Comparison of ENCODE assay signal across 27 cellular contexts in the genomic region with DNA sequence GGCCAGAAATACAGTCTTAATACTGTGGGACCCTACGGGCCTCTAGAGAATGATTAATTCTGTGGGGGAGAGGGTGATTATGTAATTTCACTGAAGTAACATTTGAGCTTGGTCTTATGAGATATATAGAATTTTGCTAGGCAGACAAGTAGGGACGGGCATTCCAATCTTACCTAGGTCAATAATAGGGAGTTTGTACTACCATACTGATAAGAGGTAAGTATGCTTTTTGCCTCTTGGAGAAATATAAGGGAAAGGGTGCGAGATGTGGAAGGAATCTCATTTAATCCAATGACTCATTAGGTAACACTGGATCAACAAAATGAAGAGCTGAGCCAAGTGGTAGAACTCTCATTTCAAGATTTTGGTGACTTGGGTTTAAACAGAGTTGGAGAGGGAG. TPM values are rescaled to one million over a fixed set of nuclear protein-coding genes. Genes with fewer than 3 reads are reported as not detected.
DNase-seq lines count a peak whose midpoint lies in the region; ATAC-seq and TF ChIP-seq lines count a peak whose summit lies in the region.
"Had no signal": no experiment of that assay in that cellular context is flagged by ENCODE, and none has a peak within 500 bp of the region (broad histone marks: within the 10 kb centered on the region; RNA-seq: fewer than 3 reads in every experiment).

No MANE protein-coding gene starts in this region.

- no peak overlapping the region for H3K27ac ChIP-seq in CD4-positive, CD25-positive, alpha-beta regulatory T cell (ENCODE audit: insufficient read depth, low read length, poor library complexity, severe bottlenecking)
- H3K27ac ChIP-seq in neutrophil, result peak overlapping the region; percentile 65
- peak overlapping the region in 1 of 59 donors; percentile 10 for H3K27ac ChIP-seq in dorsolateral prefrontal cortex
- H3K27ac ChIP-seq: SJCRH30 had no signal

- ATAC-seq in CD4-positive, CD25-positive, alpha-beta regulatory T cell (ENCODE audit: low read depth in 2 of 2), result no peak
- ATAC-seq in T-helper 17 cell, result no peak
- no peak for ATAC-seq in omental fat pad (ENCODE audit: low FRiP score)
- ATAC-seq: GM12878, HepG2, PC-3, Right ventricle myocardium inferior, SK-N-SH treated with all-trans-retinoic acid at 6 μM for 48 hours had no signal

- no peaks in the 10 kb centered on the region for H3K9me3 ChIP-seq in CD4-positive, CD25-positive, alpha-beta regulatory T cell (ENCODE audit: control insufficient read depth in 2 of 2, low read length in 2 of 2)
- H3K9me3 ChIP-seq in T-helper 17 cell (ENCODE audit: control insufficient read depth, low read length, poor library complexity, severe bottlenecking) (no peaks in the 10 kb centered on the region), neutrophil (no peaks in the 10 kb centered on the region), MG63 (no peaks in the 10 kb centered on the region)
- H3K9me3 ChIP-seq: SJCRH30 had no signal

- no peak for DNase-seq in CD4-positive, CD25-positive, alpha-beta regulatory T cell
- no peak for DNase-seq in T-helper 17 cell
- no peak for DNase-seq in endothelial cell (ENCODE audit: low spot score)
- no peak for DNase-seq in MG63
- DNase-seq in D341Med (ENCODE audit: low spot score), result no peak
- DNase-seq in omental fat pad (ENCODE audit: low spot score), result no peak
- no peak for DNase-seq in dorsolateral prefrontal cortex
- DNase-seq: CD4-positive, alpha-beta T cell; COR-L47; GDM1; HCEC 1CT; Karpas-422; NCI-H1105; NCI-H1436 treated with DMSO at 0.1 percent for 48 hours; NCI-H187 treated with DMSO at 0.1 percent for 48 hours; NCI-H2107; NCI-H446; NCI-H524 treated with DMSO at 0.1 percent for 48 hours; NCI-H82; NK-92 treated with Interleukin-12 subunit alpha and Interleukin-12 subunit beta, amount 100 ng/mL, for 24 hours; PC-3; SJCRH30 had no signal

- H3K36me3 ChIP-seq in CD4-positive, CD25-positive, alpha-beta regulatory T cell (ENCODE audit: control insufficient read depth, insufficient read depth, low read length), result peaks cover 35% of the 10 kb centered on the region
- peaks cover 18% of the 10 kb centered on the region for H3K36me3 ChIP-seq in neutrophil
- H3K36me3 ChIP-seq in MG63, result peaks cover 25% of the 10 kb centered on the region

- H3K4me1 Mint-ChIP-seq in CD4-positive, CD25-positive, alpha-beta regulatory T cell, result peaks cover 12 to 53% (median 32%) of the 10 kb centered on the region in 4 donors
- peaks cover 23% of the 10 kb centered on the region for H3K4me1 Mint-ChIP-seq in T-helper 17 cell
- peaks cover 21% of the 10 kb centered on the region for H3K4me1 Mint-ChIP-seq in endothelial cell (ENCODE audit: unreplicated experiment)

- peaks cover 25% of the 10 kb centered on the region for H3K36me3 Mint-ChIP-seq in CD4-positive, CD25-positive, alpha-beta regulatory T cell
- H3K36me3 Mint-ChIP-seq in T-helper 17 cell (ENCODE audit: low read depth), result no peaks in the 10 kb centered on the region
- H3K36me3 Mint-ChIP-seq in endothelial cell (ENCODE audit: low read depth, unreplicated experiment), result peaks cover 31% of the 10 kb centered on the region

- no peaks in the 10 kb centered on the region for H3K9me3 Mint-ChIP-seq in CD4-positive, CD25-positive, alpha-beta regulatory T cell
- H3K9me3 Mint-ChIP-seq in endothelial cell (ENCODE audit: unreplicated experiment), result no peaks in the 10 kb centered on the region
- H3K9me3 Mint-ChIP-seq: CD4-positive, alpha-beta T cell had no signal

- peak overlapping the region in 1 of 4 donors; percentile 68 for H3K4me3 Mint-ChIP-seq in CD4-positive, CD25-positive, alpha-beta regulatory T cell
- H3K4me3 Mint-ChIP-seq in T-helper 17 cell, result no peak overlapping the region
- H3K4me3 Mint-ChIP-seq in endothelial cell (ENCODE audit: unreplicated experiment), result peak overlapping the region; percentile 44
- H3K4me3 Mint-ChIP-seq: CD4-positive, alpha-beta T cell had no signal

- no peaks in the 10 kb centered on the region for H3K27me3 ChIP-seq in CD4-positive, CD25-positive, alpha-beta regulatory T cell (ENCODE audit: control insufficient read depth, insufficient read depth, low read length)
- H3K27me3 ChIP-seq in neutrophil, result no peaks in the 10 kb centered on the region
- no peaks in the 10 kb centered on the region for H3K27me3 ChIP-seq in MG63
- no peaks in the 10 kb centered on the region for H3K27me3 ChIP-seq in dorsolateral prefrontal cortex
- H3K27me3 ChIP-seq: SJCRH30 had no signal

- intact Hi-C loops in dorsolateral prefrontal cortex (cut with DNase I), result no loop called here

- no peaks in the 10 kb centered on the region for H3K27me3 Mint-ChIP-seq in CD4-positive, CD25-positive, alpha-beta regulatory T cell
- H3K27me3 Mint-ChIP-seq in T-helper 17 cell (no peaks in the 10 kb centered on the region), endothelial cell (ENCODE audit: unreplicated experiment) (peaks cover 4% of the 10 kb centered on the region)
- H3K27me3 Mint-ChIP-seq: CD4-positive, alpha-beta T cell had no signal

- H3K27ac Mint-ChIP-seq in CD4-positive, CD25-positive, alpha-beta regulatory T cell, result peak overlapping the region in 2 of 3 donors; percentile 2 to 57
- H3K27ac Mint-ChIP-seq in T-helper 17 cell, result peak overlapping the region; percentile 84
- no peak overlapping the region for H3K27ac Mint-ChIP-seq in endothelial cell (ENCODE audit: unreplicated experiment)

- TF ChIP-seq CTCF in endothelial cell (IDR thresholded peaks at IDR 0.05; ENCODE audit: unreplicated experiment) (no peak), neutrophil (IDR thresholded peaks at IDR 0.05) (no peak), omental fat pad (IDR thresholded peaks at IDR 0.05) (no peak), dorsolateral prefrontal cortex (IDR thresholded peaks at IDR 0.05 in 54 of 56, conservative IDR thresholded peaks at IDR 0.05 in 2 of 56; ENCODE audit: low read depth in 1 of 56, partially characterized antibody in 56 of 56) (no peak)

- H3K4me3 ChIP-seq in CD4-positive, CD25-positive, alpha-beta regulatory T cell (ENCODE audit: low read depth, low read length), result no peak overlapping the region
- H3K4me3 ChIP-seq in neutrophil (ENCODE audit: low read depth in 1 of 2, low read length in 1 of 2) (no peak overlapping the region), MG63 (no peak overlapping the region), dorsolateral prefrontal cortex (no peak overlapping the region)
- H3K4me3 ChIP-seq: GM12878, SJCRH30 had no signal

- H3K4me1 ChIP-seq in CD4-positive, CD25-positive, alpha-beta regulatory T cell (ENCODE audit: control insufficient read depth, insufficient read depth, low read length, poor library complexity, severe bottlenecking), result peaks cover 20% of the 10 kb centered on the region
- peaks cover 79 to 92% of the 10 kb centered on the region in 2 experiments for H3K4me1 ChIP-seq in neutrophil (ENCODE audit: control insufficient read depth in 1 of 2, insufficient read depth in 1 of 2, low read depth in 1 of 2, low read length in 1 of 2)
- H3K4me1 ChIP-seq: SJCRH30 had no signal

RNA-seq across cellular contexts. Expression of a gene that starts 5.2 kb away (rescaled TPM):
- 60.8 TPM for total RNA-seq in CD4-positive, CD25-positive, alpha-beta regulatory T cell
- 10 to 100 TPM; 66.8 to 73.4 (median 68.3) TPM for polyA plus RNA-seq in CD4-positive, CD25-positive, alpha-beta regulatory T cell
- total RNA-seq in T-helper 17 cell (10 to 100 TPM; 56.4 to 57.0 TPM), endothelial cell (ENCODE audit: unreplicated experiment) (130 TPM), omental fat pad (10 to 100 TPM; 46.2 to 71.5 (median 64.8) TPM), dorsolateral prefrontal cortex (100 to 1,000 TPM; 148 to 223 (median 185) TPM)
- 16.5 and 18.6 TPM in 2 replicates for total RNA-seq in MG63 (2014; rRNA removed; shearing (Covaris generic); ENCODE audit: low replicate concordance)

RNA-seq across cellular contexts. Expression of a gene that starts 12.4 kb away (rescaled TPM):
- 28.0 TPM for total RNA-seq in CD4-positive, CD25-positive, alpha-beta regulatory T cell
- 10 to 100 TPM in 2 of 4 donors, 1 to 10 TPM in 2; 8.4 to 12.6 (median 10.0) TPM for polyA plus RNA-seq in CD4-positive, CD25-positive, alpha-beta regulatory T cell
- total RNA-seq in T-helper 17 cell, result 10 to 100 TPM; 12.2 to 18.7 TPM
- total RNA-seq in endothelial cell (ENCODE audit: unreplicated experiment), result 43.0 TPM
- total RNA-seq in MG63 (2014; rRNA removed; shearing (Covaris generic); ENCODE audit: low replicate concordance), result 40.9 and 41.8 TPM in 2 replicates
- total RNA-seq in omental fat pad, result 10 to 100 TPM in 3 of 4 donors, 1 to 10 TPM in 1; 9.7 to 23.7 (median 17.5) TPM
- total RNA-seq in dorsolateral prefrontal cortex, result 10 to 100 TPM in 16 of 120 experiments, 1 to 10 TPM in 104; 2.0 to 21.4 (median 6.5) TPM

RNA-seq across cellular contexts. Expression of a gene that starts 13.2 kb away (rescaled TPM):
- total RNA-seq in CD4-positive, CD25-positive, alpha-beta regulatory T cell, result 0.69 TPM
- under 1 TPM in 3 of 4 donors, not detected in 1; 0.52 to 0.86 (median 0.57) TPM for polyA plus RNA-seq in CD4-positive, CD25-positive, alpha-beta regulatory T cell
- total RNA-seq in T-helper 17 cell (under 1 TPM in 1 of 2 donors, not detected in 1; 0.63 TPM), endothelial cell (ENCODE audit: unreplicated experiment) (136 TPM), omental fat pad (1 to 10 TPM in 2 of 4 donors, under 1 TPM in 2; 0.65 to 5.2 (median 1.2) TPM), dorsolateral prefrontal cortex (1 to 10 TPM in 5 of 120 experiments, under 1 TPM in 17, not detected in 98; 0.25 to 1.7 (median 0.76) TPM)
- total RNA-seq in MG63 (2014; rRNA removed; shearing (Covaris generic); ENCODE audit: low replicate concordance), result 2.0 TPM in 1 of 2 replicates, not detected in the other
- total RNA-seq: CD4-positive, alpha-beta T cell; Right ventricle myocardium inferior had no signal

RNA-seq across cellular contexts. Expression of a gene that starts 18.0 kb away (rescaled TPM):
- total RNA-seq in CD4-positive, CD25-positive, alpha-beta regulatory T cell, result 6.9 TPM
- 10 to 100 TPM in 1 of 4 donors, 1 to 10 TPM in 3; 2.2 to 10.3 (median 5.9) TPM for polyA plus RNA-seq in CD4-positive, CD25-positive, alpha-beta regulatory T cell
- 1 to 10 TPM; 1.5 to 2.2 TPM for total RNA-seq in T-helper 17 cell
- 31.6 TPM for total RNA-seq in endothelial cell (ENCODE audit: unreplicated experiment)
- total RNA-seq in MG63 (2014; rRNA removed; shearing (Covaris generic); ENCODE audit: low replicate concordance), result 9.7 and 23.4 TPM in 2 replicates
- 10 to 100 TPM; 14.5 to 43.0 (median 22.9) TPM for total RNA-seq in omental fat pad
- 10 to 100 TPM; 19.5 to 39.8 (median 28.4) TPM for total RNA-seq in dorsolateral prefrontal cortex

RNA-seq across cellular contexts. Expression of a gene that starts 41.8 kb away (rescaled TPM):
- total RNA-seq in CD4-positive, CD25-positive, alpha-beta regulatory T cell, result 22.3 TPM
- polyA plus RNA-seq in CD4-positive, CD25-positive, alpha-beta regulatory T cell, result 1 to 10 TPM; 5.8 to 8.1 (median 6.4) TPM
- total RNA-seq in T-helper 17 cell, result 1 to 10 TPM; 3.9 to 9.4 TPM
- total RNA-seq in endothelial cell (ENCODE audit: unreplicated experiment), result 3.0 TPM
- total RNA-seq in MG63 (2014; rRNA removed; shearing (Covaris generic); ENCODE audit: low replicate concordance), result 0.30 and 0.54 TPM in 2 replicates
- 10 to 100 TPM in 1 of 4 donors, 1 to 10 TPM in 3; 4.4 to 10.3 (median 6.6) TPM for total RNA-seq in omental fat pad
- 10 to 100 TPM; 10.2 to 23.6 (median 15.9) TPM for total RNA-seq in dorsolateral prefrontal cortex

Comparison
In these comparisons a context has a peak if more than half of its experiments do, and no peak if none do; other contexts are left out.
1. RNA of a gene that starts 13.2 kb away (total RNA-seq): 136 TPM in endothelial cell (single experiment); 2.0 TPM in MG63, 0.65 to 5.2 TPM in omental fat pad, 0.69 TPM in CD4-positive, CD25-positive, alpha-beta regulatory T cell (single experiment), 0.63 TPM in T-helper 17 cell and 0.25 to 1.7 TPM in dorsolateral prefrontal cortex; every median in the first group is over 10 times any median in the second.